Comparison of ENCODE assay signal across 29 cellular contexts in the genomic region with DNA sequence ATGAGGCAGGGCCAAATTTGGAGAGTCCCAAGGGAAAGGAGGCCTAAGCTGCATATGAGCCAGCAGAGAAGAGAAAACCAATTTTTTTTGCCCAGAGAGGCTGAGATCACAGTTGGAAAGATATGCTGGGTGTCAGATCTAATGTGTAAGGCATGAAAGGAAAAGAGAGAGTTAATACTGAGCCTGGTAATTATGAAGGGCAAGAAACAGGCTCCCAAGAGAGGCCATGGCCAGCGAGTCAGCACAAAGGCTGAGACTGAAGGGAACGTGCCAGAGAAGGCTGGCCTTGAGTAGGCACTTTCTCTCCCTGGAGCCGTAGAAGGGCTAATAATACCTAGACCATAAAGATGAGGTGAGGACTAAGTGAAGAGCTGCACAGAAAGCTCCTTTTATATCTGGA. TPM values are rescaled to one million over a fixed set of nuclear protein-coding genes. Genes with fewer than 3 reads are reported as not detected.
"Had no signal": no experiment of that assay in that cellular context is flagged by ENCODE, and none has a peak within 500 bp of the region (broad histone marks: within the 10 kb centered on the region; RNA-seq: fewer than 3 reads in every experiment).

No MANE protein-coding gene starts in this region.

- H3K27ac Mint-ChIP-seq: activated CD8-positive, alpha-beta memory T cell treated with anti-CD3 and anti-CD28 coated beads, Interleukin-2, amount 10 ng/mL, durations not matched to agents 7 days and 5 days; activated naive CD4-positive, alpha-beta T cell treated with anti-CD3 and anti-CD28 coated beads, Interleukin-2, amount 50 U/mL, for 72 hours; activated naive CD8-positive, alpha-beta T cell treated with anti-CD3 and anti-CD28 coated beads, Interleukin-2, amount 50 U/mL, for 24 hours; activated T-cell treated with anti-CD3 and anti-CD28 coated beads, Interleukin-2, amount 50 U/mL, for 24 hours; activated T-helper 1 cell treated with anti-CD3 and anti-CD28 coated beads, Interleukin-12 subunit alpha, Interleukin-12 subunit beta, Interleukin-2, Interleukin-4 antibody, amounts not matched to agents 30 ng/mL and 10 ng/mL and 1 ng/mL, durations not matched to agents 14 hours and 24 hours and 36 hours had no signal

- H3K27me3 ChIP-seq: breast epithelium, Peyer's patch, SJCRH30 had no signal

- H3K4me1 ChIP-seq: breast epithelium, Peyer's patch, SJCRH30 had no signal

- H3K36me3 Mint-ChIP-seq: activated CD8-positive, alpha-beta memory T cell treated with anti-CD3 and anti-CD28 coated beads, Interleukin-2, amount 10 ng/mL, durations not matched to agents 7 days and 5 days; activated naive CD4-positive, alpha-beta T cell treated with anti-CD3 and anti-CD28 coated beads, Interleukin-2, amount 50 U/mL, for 72 hours had no signal

- H3K36me3 ChIP-seq: breast epithelium, Peyer's patch, SJCRH30 had no signal

- H3K27me3 Mint-ChIP-seq: activated CD8-positive, alpha-beta memory T cell treated with anti-CD3 and anti-CD28 coated beads, Interleukin-2, amount 10 ng/mL, durations not matched to agents 7 days and 5 days; activated T-cell treated with anti-CD3 and anti-CD28 coated beads, Interleukin-2, amount 50 U/mL, for 24 hours had no signal

- H3K4me3 Mint-ChIP-seq: activated CD8-positive, alpha-beta memory T cell treated with anti-CD3 and anti-CD28 coated beads, Interleukin-2, amount 10 ng/mL, durations not matched to agents 7 days and 5 days; activated naive CD8-positive, alpha-beta T cell treated with anti-CD3 and anti-CD28 coated beads, Interleukin-2, amount 50 U/mL, for 24 hours; activated T-cell treated with anti-CD3 and anti-CD28 coated beads, Interleukin-2, amount 50 U/mL, for 24 hours; activated T-helper 1 cell treated with anti-CD3 and anti-CD28 coated beads, Interleukin-12 subunit alpha, Interleukin-12 subunit beta, Interleukin-2, Interleukin-4 antibody, amounts not matched to agents 30 ng/mL and 10 ng/mL and 1 ng/mL, durations not matched to agents 14 hours and 24 hours and 36 hours had no signal

- H3K4me3 ChIP-seq: breast epithelium, Peyer's patch, SJCRH30 had no signal

- H3K27ac ChIP-seq: KMS-11, Peyer's patch, RWPE1, SJCRH30 had no signal

- DNase-seq: activated CD4-positive, alpha-beta T cell treated with anti-CD3 and anti-CD28 coated beads for 4 hours; activated CD4-positive, alpha-beta T cell treated with anti-CD3 and anti-CD28 coated beads, Interleukin-2, amount 50 U/mL, for 4 hours; activated CD8-positive, alpha-beta memory T cell treated with anti-CD3 and anti-CD28 coated beads, Interleukin-2, amount 10 ng/mL, durations not matched to agents 7 days and 5 days; activated effector memory CD4-positive, alpha-beta T cell treated with Interleukin-2 at 50 U/mL for 16 hours; activated naive CD4-positive, alpha-beta T cell treated with Interleukin-2 at 50 U/mL for 16 hours; activated naive CD8-positive, alpha-beta T cell treated with anti-CD3 and anti-CD28 coated beads, Interleukin-2, amount 50 U/mL, for 24 hours; activated T-cell treated with anti-CD3 and anti-CD28 coated beads, Interleukin-2, amount 50 U/mL, for 24 hours; caudate nucleus; MV-4-11; NCI-H1092 treated with DMSO at 0.1 percent for 48 hours; NCI-H1417 treated with DMSO at 0.1 percent for 48 hours; NCI-H1694; NCI-H2029; NCI-H2107; NCI-H2171 treated with DMSO at 0.1 percent for 48 hours; NCI-H226; Peyer's patch; Right ventricle myocardium superior; SJCRH30; SK-N-SH; T-helper 1 cell had no signal

- ATAC-seq: activated CD4-positive, CD25-positive, alpha-beta regulatory T cell treated with anti-CD3 and anti-CD28 coated beads, Interleukin-2, amount 50 U/mL, for 24 hours; activated CD8-positive, alpha-beta memory T cell treated with anti-CD3 and anti-CD28 coated beads, Interleukin-2, amount 10 ng/mL, durations not matched to agents 7 days and 5 days; activated naive CD4-positive, alpha-beta T cell treated with anti-CD3 and anti-CD28 coated beads, Interleukin-2, amount 50 U/mL, for 72 hours; activated naive CD8-positive, alpha-beta T cell treated with anti-CD3 and anti-CD28 coated beads, Interleukin-2, amount 50 U/mL, for 24 hours had no signal

- H3K4me1 Mint-ChIP-seq: activated CD8-positive, alpha-beta memory T cell treated with anti-CD3 and anti-CD28 coated beads, Interleukin-2, amount 10 ng/mL, durations not matched to agents 7 days and 5 days; activated naive CD8-positive, alpha-beta T cell treated with anti-CD3 and anti-CD28 coated beads, Interleukin-2, amount 50 U/mL, for 24 hours had no signal

- H3K9me3 ChIP-seq: breast epithelium, Peyer's patch, SJCRH30, SK-N-SH had no signal

- H3K9me3 Mint-ChIP-seq: activated naive CD4-positive, alpha-beta T cell treated with anti-CD3 and anti-CD28 coated beads, Interleukin-2, amount 50 U/mL, for 72 hours; activated naive CD8-positive, alpha-beta T cell treated with anti-CD3 and anti-CD28 coated beads, Interleukin-2, amount 50 U/mL, for 24 hours; activated T-cell treated with anti-CD3 and anti-CD28 coated beads, Interleukin-2, amount 50 U/mL, for 24 hours had no signal

RNA-seq across cellular contexts. Expression of a gene that starts 31.8 kb away (rescaled TPM):
- total RNA-seq: MCF 10A, NCI-H460 had no signal
